Comparison of ENCODE assay signal across 8 cellular contexts in the genomic region with DNA sequence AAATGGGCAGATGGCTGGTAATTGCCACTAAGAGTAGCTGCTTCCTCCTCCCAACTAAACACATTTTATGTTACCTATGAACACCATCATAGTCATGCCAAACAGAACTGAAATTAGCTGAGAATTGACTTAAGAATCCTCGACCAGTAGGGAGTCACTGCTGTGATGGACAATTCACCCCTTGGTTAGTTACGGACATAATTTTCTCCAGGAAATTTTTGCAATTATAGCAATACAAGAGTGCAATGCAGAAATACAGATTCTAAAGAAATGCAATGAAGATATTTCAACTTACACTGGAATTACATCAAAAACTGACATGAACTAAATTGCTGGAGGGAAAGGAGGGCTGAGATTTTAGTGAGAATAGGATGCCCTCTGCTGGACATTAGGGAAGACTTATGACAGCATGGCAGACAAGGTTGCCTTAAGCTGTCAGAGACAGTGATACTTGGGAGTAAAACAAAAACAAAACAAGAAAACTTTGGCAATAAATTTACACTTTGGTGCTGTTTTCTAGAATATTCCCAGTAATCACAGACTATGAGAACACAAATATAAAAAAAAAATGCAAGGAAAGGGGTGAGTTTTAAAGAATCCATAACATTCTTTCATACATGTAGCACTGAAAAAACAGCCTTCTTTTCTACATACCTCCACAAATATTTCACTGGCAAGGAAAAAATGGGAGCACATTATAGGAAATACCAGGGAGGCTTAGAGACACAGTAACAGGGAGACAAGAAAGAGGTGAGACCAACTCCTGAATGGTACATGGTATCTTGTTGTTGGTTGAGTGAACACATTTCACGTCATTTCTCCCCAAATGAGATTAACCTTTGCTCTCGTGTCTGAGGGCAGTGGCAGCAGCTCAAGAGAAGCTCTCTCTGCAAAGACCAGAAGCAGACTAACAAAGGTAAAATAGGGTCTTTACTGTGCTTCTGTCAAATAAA. TPM values are rescaled to one million over a fixed set of nuclear protein-coding genes. Genes with fewer than 3 reads are reported as not detected.
DNase-seq lines count a peak whose midpoint lies in the region; ATAC-seq, FAIRE-seq and TF ChIP-seq lines count a peak whose summit lies in the region.

No MANE protein-coding gene starts in this region.

- in situ Hi-C loops in GM12878 (cut with MboI), result loop anchor here (5.0 kb wide), 1 partner anchor 175 kb away; a partner anchor contains a TSS

- TF ChIP-seq RAD21 in GM12878 (IDR thresholded peaks at IDR 0.05; ENCODE audit: insufficient read depth, low read depth, low read length), result peak; percentile 88

- H3K27me3 ChIP-seq in GM12878 (replicated peaks in 1 of 2; ENCODE audit: control insufficient read depth in 2 of 2, insufficient read depth in 2 of 2, low read length in 1 of 2), result no peaks in the 10 kb centered on the region

- CTCF ChIA-PET in GM12878 (lab: Yijun Ruan, JAX), result interaction anchor here (0.5 to 6.4 kb wide), 62 partner anchors 8 to 503 kb away, joined by 3 to 170 read pairs (median 5); a partner anchor contains a TSS

- POLR2A ChIA-PET in GM12878 (lab: Charles Lee), result interaction anchor here (0.6 to 5.8 kb wide), 10 partner anchors 11 to 190 kb away, joined by 3 to 56 read pairs (median 4); a partner anchor contains a TSS

- SMC1A ChIA-PET in GM12878 (lab: Charles Lee; ENCODE audit: uncharacterized antibody, unreplicated experiment), result interaction anchor here (0.6 to 6.0 kb wide), 54 partner anchors 9 to 347 kb away, joined by 3 to 154 read pairs (median 5); a partner anchor contains a TSS

- no peaks in the 10 kb centered on the region for H3K36me3 ChIP-seq in GM12878 (ENCODE audit: control insufficient read depth in 2 of 2, insufficient read depth in 2 of 2, low read length in 1 of 2)

- H3K4me2 ChIP-seq in GM12878 (ENCODE audit: control insufficient read depth, insufficient read depth), result peak overlapping the region; percentile 73

- FAIRE-seq in GM12878 (lab: Jason Lieb, UNC), result peak; percentile 68

- H2AFZ ChIP-seq in GM12878 (ENCODE audit: control insufficient read depth, low read depth, low read length), result peak overlapping the region; percentile 32

- DNase-seq in SIG-M5 treated with dmso at 0.1 percent for 504 hours (lab: John Stamatoyannopoulos, UW; ENCODE audit: unreplicated experiment), result peak; percentile 56
- DNase-seq in SIG-M5 (lab: John Stamatoyannopoulos, UW), result no peak
- DNase-seq in NCI-H774 (lab: John Stamatoyannopoulos, UW), result peak; percentile 62
- peak; percentile 52 for DNase-seq in GM12878 (ENCODE audit: low read depth, low spot score)
- peak; percentile 68 for DNase-seq in iPS-NIHi11 (ENCODE audit: low spot score)
- no peak for DNase-seq in stimulated activated naive CD8-positive, alpha-beta T cell treated with anti-CD3 and anti-CD28 coated beads, Interleukin-15, Interleukin-2, amounts not matched to agents 100 U/mL and 50 U/mL, for 24 hours

- peaks cover 8% of the 10 kb centered on the region; the same call in 1 of the 2 replicates for H3K4me1 ChIP-seq in GM12878 (ENCODE audit: control insufficient read depth, insufficient read depth, low read length)

- RAD21 ChIA-PET in GM12878 (lab: Charles Lee; ENCODE audit: unreplicated experiment), result interaction anchor here (0.7 to 5.9 kb wide), 38 partner anchors 9 to 211 kb away, joined by 3 to 136 read pairs (median 4); a partner anchor contains a TSS

- peak; percentile 65 to 86 (median 79) for TF ChIP-seq CTCF in GM12878 (IDR thresholded peaks at IDR 0.05 in 2 of 3, conservative IDR thresholded peaks at IDR 0.05 in 1 of 3; ENCODE audit: control insufficient read depth in 2 of 3, extremely low read depth in 1 of 3, insufficient read depth in 1 of 3, low read depth in 3 of 3, low read length in 3 of 3)

- no peaks in the 10 kb centered on the region for H3K9me3 ChIP-seq in GM12878 (replicated peaks; ENCODE audit: control insufficient read depth, insufficient read depth, low read length)

- no peak for TF ChIP-seq POLR2A in GM12878 (IDR thresholded peaks at IDR 0.05; ENCODE audit: low read depth, low read length)

- intact Hi-C loops in GM12878 (cut with micrococcal nuclease; ENCODE audit: unreplicated experiment), result loop anchor here (1.0 to 10.0 kb wide), 6 partner anchors 64 to 1493 kb away; a partner anchor contains a TSS

- no peaks in the 10 kb centered on the region for H4K20me1 ChIP-seq in GM12878 (ENCODE audit: control insufficient read depth, insufficient read depth)

- H3K27ac ChIP-seq in GM12878 (ENCODE audit: control insufficient read depth, insufficient read depth), result peak overlapping the region; percentile 68

- 0 out of 2 replicates have a peak overlapping the region, but pooled peaks have one; percentile 24 for H3K9ac ChIP-seq in GM12878 (ENCODE audit: control insufficient read depth, insufficient read depth, low read length)

- H3K4me3 ChIP-seq in GM12878, result no peak overlapping the region

- peak; percentile 66 for ATAC-seq in GM19452 (IDR thresholded peaks at IDR 0.05; ENCODE audit: unreplicated experiment)
- ATAC-seq in HG03558 (IDR thresholded peaks at IDR 0.05; ENCODE audit: extremely low read depth, unreplicated experiment), result peak; percentile 51
- ATAC-seq in GM12878, result peak; percentile 92
- ATAC-seq in stimulated activated naive CD8-positive, alpha-beta T cell treated with anti-CD3 and anti-CD28 coated beads, Interleukin-15, Interleukin-2, amounts not matched to agents 100 U/mL and 50 U/mL, for 24 hours, result peak; percentile 69

- WGBS in GM12878 (ENCODE audit: insufficient coverage, insufficient replicate concordance, low lambda C conversion rate, missing lambda C conversion rate), result 54% methylated on average over 4 of the region's 4 CpGs

- no peaks in the 10 kb centered on the region for H3K79me2 ChIP-seq in GM12878 (ENCODE audit: control insufficient read depth, insufficient read depth, low read length)

- no peak for TF ChIP-seq EP300 in GM12878 (IDR thresholded peaks at IDR 0.05; ENCODE audit: borderline replicate concordance in 1 of 2, control insufficient read depth in 1 of 2, low read depth in 2 of 2, low read length in 2 of 2)

- no TSS peak for BruUV-seq in GM12878 (replicated peaks; lab: Mats Ljungman, UMichigan)

TF ChIP-seq in GM12878, 131 proteins besides CTCF, POLR2A, EP300 and RAD21 (continues in another document):
- TF ChIP-seq NR2F1 (conservative IDR thresholded peaks at IDR 0.05) (peak; percentile 44; the same call in 1 of the 2 replicates), SP1 (IDR thresholded peaks at IDR 0.05; ENCODE audit: low read depth, low read length) (no peak)
- TF ChIP-seq, protein P1, sequence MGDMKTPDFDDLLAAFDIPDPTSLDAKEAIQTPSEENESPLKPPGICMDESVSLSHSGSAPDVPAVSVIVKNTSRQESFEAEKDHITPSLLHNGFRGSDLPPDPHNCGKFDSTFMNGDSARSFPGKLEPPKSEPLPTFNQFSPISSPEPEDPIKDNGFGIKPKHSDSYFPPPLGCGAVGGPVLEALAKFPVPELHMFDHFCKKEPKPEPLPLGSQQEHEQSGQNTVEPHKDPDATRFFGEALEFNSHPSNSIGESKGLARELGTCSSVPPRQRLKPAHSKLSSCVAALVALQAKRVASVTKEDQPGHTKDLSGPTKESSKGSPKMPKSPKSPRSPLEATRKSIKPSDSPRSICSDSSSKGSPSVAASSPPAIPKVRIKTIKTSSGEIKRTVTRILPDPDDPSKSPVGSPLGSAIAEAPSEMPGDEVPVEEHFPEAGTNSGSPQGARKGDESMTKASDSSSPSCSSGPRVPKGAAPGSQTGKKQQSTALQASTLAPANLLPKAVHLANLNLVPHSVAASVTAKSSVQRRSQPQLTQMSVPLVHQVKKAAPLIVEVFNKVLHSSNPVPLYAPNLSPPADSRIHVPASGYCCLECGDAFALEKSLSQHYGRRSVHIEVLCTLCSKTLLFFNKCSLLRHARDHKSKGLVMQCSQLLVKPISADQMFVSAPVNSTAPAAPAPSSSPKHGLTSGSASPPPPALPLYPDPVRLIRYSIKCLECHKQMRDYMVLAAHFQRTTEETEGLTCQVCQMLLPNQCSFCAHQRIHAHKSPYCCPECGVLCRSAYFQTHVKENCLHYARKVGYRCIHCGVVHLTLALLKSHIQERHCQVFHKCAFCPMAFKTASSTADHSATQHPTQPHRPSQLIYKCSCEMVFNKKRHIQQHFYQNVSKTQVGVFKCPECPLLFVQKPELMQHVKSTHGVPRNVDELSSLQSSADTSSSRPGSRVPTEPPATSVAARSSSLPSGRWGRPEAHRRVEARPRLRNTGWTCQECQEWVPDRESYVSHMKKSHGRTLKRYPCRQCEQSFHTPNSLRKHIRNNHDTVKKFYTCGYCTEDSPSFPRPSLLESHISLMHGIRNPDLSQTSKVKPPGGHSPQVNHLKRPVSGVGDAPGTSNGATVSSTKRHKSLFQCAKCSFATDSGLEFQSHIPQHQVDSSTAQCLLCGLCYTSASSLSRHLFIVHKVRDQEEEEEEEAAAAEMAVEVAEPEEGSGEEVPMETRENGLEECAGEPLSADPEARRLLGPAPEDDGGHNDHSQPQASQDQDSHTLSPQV (IDR thresholded peaks at IDR 0.05), result peak; percentile 81; the same call in 1 of the 2 replicates
- TF ChIP-seq, protein P2, sequence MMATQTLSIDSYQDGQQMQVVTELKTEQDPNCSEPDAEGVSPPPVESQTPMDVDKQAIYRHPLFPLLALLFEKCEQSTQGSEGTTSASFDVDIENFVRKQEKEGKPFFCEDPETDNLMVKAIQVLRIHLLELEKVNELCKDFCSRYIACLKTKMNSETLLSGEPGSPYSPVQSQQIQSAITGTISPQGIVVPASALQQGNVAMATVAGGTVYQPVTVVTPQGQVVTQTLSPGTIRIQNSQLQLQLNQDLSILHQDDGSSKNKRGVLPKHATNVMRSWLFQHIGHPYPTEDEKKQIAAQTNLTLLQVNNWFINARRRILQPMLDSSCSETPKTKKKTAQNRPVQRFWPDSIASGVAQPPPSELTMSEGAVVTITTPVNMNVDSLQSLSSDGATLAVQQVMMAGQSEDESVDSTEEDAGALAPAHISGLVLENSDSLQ (IDR thresholded peaks at IDR 0.05), result peak; percentile 39; the same call in 1 of the 2 replicates

RNA-seq across cellular contexts. Expression of a gene that starts 11.2 kb away (rescaled TPM):
- 90.2 and 93.2 TPM in 2 replicates for total RNA-seq in GM12878 (2013; cell fraction: nucleolus; rRNA removed)
- total RNA-seq in GM12878 (2014; rRNA removed), result 33.9 and 39.5 TPM in 2 replicates
- 27.6 and 27.8 TPM in 2 replicates for total RNA-seq in GM12878 (2014; rRNA removed; fragmentation: Illumina TruSeq; extraction: Trizol)
- 47.3 and 49.1 TPM in 2 replicates for total RNA-seq in GM12878 (2021)
- 18.3 TPM for polyA plus RNA-seq in GM12878 (2011; ENCODE audit: low read depth)
- 45.1 and 45.9 TPM in 2 replicates for polyA plus RNA-seq in GM12878 (2011; rRNA removed)
- polyA plus RNA-seq in GM12878 (2011; cell fraction: cytosol; rRNA removed), result 35.6 and 43.4 TPM in 2 replicates
- polyA plus RNA-seq in GM12878 (2011; cell fraction: nucleus; rRNA removed), result 26.8 and 30.2 TPM in 2 replicates
- 14.7 and 18.3 TPM in 2 replicates for polyA plus RNA-seq in GM12878 (2012)
- 34.4 and 36.1 TPM in 2 replicates for polyA plus RNA-seq in GM12878 (2014; fragmentation: Illumina TruSeq; extraction: Trizol)
- 10 to 100 TPM; 28.5 to 37.0 TPM for polyA plus RNA-seq in GM12878 (2014; fragmentation: Nextera tagmentation; extraction: Ambion mirVana)
- 26.6 and 27.3 TPM in 2 replicates for polyA plus RNA-seq in GM12878 (2014; rRNA removed)
- 10 to 100 TPM; 63.4 to 68.2 TPM for polyA plus RNA-seq in GM12878 (2016; fragmentation: Nextera tagmentation; extraction: Ambion mirVana)
- polyA minus RNA-seq in GM12878 (2011; rRNA and poly(A)+ RNA removed), result 81.0 and 86.2 TPM in 2 replicates
- 24.2 and 30.5 TPM in 2 replicates for polyA minus RNA-seq in GM12878 (2011; cell fraction: cytosol; rRNA and poly(A)+ RNA removed)
- polyA minus RNA-seq in GM12878 (2011; cell fraction: nucleus; rRNA and poly(A)+ RNA removed), result 25.5 and 36.2 TPM in 2 replicates

Comparison
In these comparisons a context has a peak if more than half of its experiments do, and no peak if none do; other contexts are left out.
1. DNase-seq: peak in SIG-M5 treated with dmso at 0.1 percent for 504 hours (single experiment), NCI-H774 (single experiment), GM12878 (single experiment) and iPS-NIHi11 (single experiment); none in SIG-M5 (single experiment) and stimulated activated naive CD8-positive, alpha-beta T cell treated with anti-CD3 and anti-CD28 coated beads, Interleukin-15, Interleukin-2, amounts not matched to agents 100 U/mL and 50 U/mL, for 24 hours (single experiment).
2. Peak in every context shown above with its lines, with median percentiles within 50 percentile points of each other: ATAC-seq.